8 cellular contexts compared by ENCODE assay signal in the genomic region with DNA sequence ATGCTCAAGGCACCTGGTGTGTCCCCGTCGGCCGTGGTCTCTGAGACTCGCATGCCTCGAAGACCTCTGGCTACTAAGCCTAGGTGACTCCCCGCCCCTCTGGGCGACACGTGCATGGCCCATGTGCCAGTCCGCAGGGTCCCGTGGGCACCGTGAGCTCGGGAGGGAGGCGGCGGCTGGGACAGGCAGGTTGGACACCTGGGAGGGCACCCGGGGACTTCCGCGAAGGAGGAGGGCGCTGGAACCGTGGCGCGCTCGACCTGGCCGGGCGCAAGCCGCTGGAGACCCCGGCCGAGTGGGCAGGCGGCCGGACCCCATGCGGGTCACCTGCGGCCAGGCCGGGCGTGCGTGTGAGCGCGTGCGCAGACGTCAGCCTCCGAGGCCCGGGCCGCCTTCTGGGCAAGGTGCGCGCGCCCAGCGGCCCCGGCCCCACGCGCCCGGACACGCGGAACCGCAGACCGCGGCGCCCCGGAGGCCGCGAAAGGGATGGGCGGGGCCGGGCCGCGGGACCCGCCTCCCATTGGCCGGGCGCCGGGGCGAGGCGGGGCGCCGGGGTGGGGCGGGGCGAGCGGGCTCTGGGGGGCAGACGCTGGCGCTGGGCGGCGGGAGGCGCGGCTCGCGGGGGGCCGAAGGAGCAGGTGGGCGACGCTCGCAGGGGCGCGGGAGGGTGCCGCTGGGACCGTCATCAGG. TPM values are rescaled to one million over a fixed set of nuclear protein-coding genes. Genes with fewer than 3 reads are reported as not detected.
A peak's percentile ranks its signal among the peaks of the same experiment; 100 is the strongest.
DNase-seq lines count a peak whose midpoint lies in the region; ATAC-seq and TF ChIP-seq lines count a peak whose summit lies in the region.

No MANE protein-coding gene starts in this region.

- POLR2A ChIA-PET in OCI-LY7 (lab: Charles Lee), result no interaction called here

- no peak overlapping the region for H3K27ac Mint-ChIP-seq in neural progenitor cell

- in situ Hi-C loops in ACHN (cut with HindIII; ENCODE audit: low pct_ligation_motif_present, low pct_unique_long_range_greater_than_20kb, low sequenced_read_pairs), result no loop called here

- H3K9me3 ChIP-seq in OCI-LY7 (ENCODE audit: low read length) (no peaks in the 10 kb centered on the region), gastroesophageal sphincter (no peaks in the 10 kb centered on the region), neural progenitor cell (ENCODE audit: low read depth) (no peaks in the 10 kb centered on the region), stomach smooth muscle (ENCODE audit: control insufficient read depth in 2 of 2, low read length in 2 of 2) (no peaks in the 10 kb centered on the region)

- intact Hi-C loops in OCI-LY7 (cut with micrococcal nuclease; ENCODE audit: unreplicated experiment), result no loop called here

- H3K9me3 Mint-ChIP-seq in neural progenitor cell, result no peaks in the 10 kb centered on the region

- H3K4me2 ChIP-seq in OCI-LY7 (ENCODE audit: low read length) (peak overlapping the region; percentile 97), neural progenitor cell (peak overlapping the region; percentile 96)

- H4K20me1 ChIP-seq in OCI-LY7 (ENCODE audit: insufficient read depth, low read length), result no peaks in the 10 kb centered on the region
- peaks cover 16% of the 10 kb centered on the region for H4K20me1 ChIP-seq in neural progenitor cell (ENCODE audit: low read depth)

- H3K27me3 Mint-ChIP-seq in neural progenitor cell (ENCODE audit: insufficient read depth, low read depth), result peaks cover 42% of the 10 kb centered on the region

- no peaks in the 10 kb centered on the region for H3K79me2 ChIP-seq in OCI-LY7 (ENCODE audit: insufficient read depth, low read depth, low read length)
- no peaks in the 10 kb centered on the region for H3K79me2 ChIP-seq in neural progenitor cell (ENCODE audit: low read depth)

- 9% methylated on average over 4 of the region's 89 CpGs; no CpG with 5 or more reads in 1 of the 2 donors for WGBS in gastroesophageal sphincter (ENCODE audit: low coverage in 1 of 2), 2 donors

- H3K4me3 ChIP-seq in OCI-LY7 (ENCODE audit: low read depth, low read length, poor library complexity, severe bottlenecking) (peak overlapping the region; percentile 69), gastroesophageal sphincter (peak overlapping the region; percentile 75 to 85), neural progenitor cell (peak overlapping the region; percentile 66), stomach smooth muscle (ENCODE audit: low read length in 2 of 2) (peak overlapping the region; percentile 82 to 85)

- TF ChIP-seq CTCF in OCI-LY7 (conservative IDR thresholded peaks at IDR 0.05; ENCODE audit: low read length) (no peak), gastroesophageal sphincter (IDR thresholded peaks at IDR 0.05) (peak in 1 of 4 experiments; percentile 14), neural progenitor cell (IDR thresholded peaks at IDR 0.05) (no peak)

- no TSS peak for BruUV-seq in OCI-LY7 (replicated peaks; lab: Mats Ljungman, UMichigan)

- no peak for TF ChIP-seq EP300 in gastroesophageal sphincter (IDR thresholded peaks at IDR 0.05)

- no peak overlapping the region for H3K27ac ChIP-seq in OCI-LY7 (ENCODE audit: low read depth, low read length, poor library complexity, severe bottlenecking)
- H3K27ac ChIP-seq in gastroesophageal sphincter, result peak overlapping the region; percentile 78 to 91 (median 89)
- H3K27ac ChIP-seq in neural progenitor cell, result no peak overlapping the region
- peak overlapping the region; percentile 73 for H3K27ac ChIP-seq in stomach smooth muscle (ENCODE audit: low read length)

- H3K27me3 ChIP-seq in gastroesophageal sphincter (peaks cover 10% of the 10 kb centered on the region), neural progenitor cell (peaks cover 65% of the 10 kb centered on the region), stomach smooth muscle (ENCODE audit: control insufficient read depth in 1 of 2, insufficient read depth in 2 of 2, low read length in 2 of 2) (no peaks in the 10 kb centered on the region)

- H3K9ac ChIP-seq in neural progenitor cell (no peak overlapping the region), stomach smooth muscle (ENCODE audit: low read length in 2 of 2) (peak overlapping the region; percentile 36 to 68)

- H3K9me2 ChIP-seq in OCI-LY7 (ENCODE audit: insufficient read depth, low read length), result no peaks in the 10 kb centered on the region

- peak; percentile 75 for ATAC-seq in GM19324 (IDR thresholded peaks at IDR 0.05; ENCODE audit: low FRiP score, unreplicated experiment)
- ATAC-seq in gastroesophageal sphincter, result peak; percentile 87
- no peak for ATAC-seq in HG03457 (IDR thresholded peaks at IDR 0.05; ENCODE audit: unreplicated experiment)

- H3K36me3 ChIP-seq in OCI-LY7 (ENCODE audit: insufficient read depth, low read length), result no peaks in the 10 kb centered on the region
- H3K36me3 ChIP-seq in gastroesophageal sphincter, result no peaks in the 10 kb centered on the region
- H3K36me3 ChIP-seq in neural progenitor cell, result no peaks in the 10 kb centered on the region
- no peaks in the 10 kb centered on the region for H3K36me3 ChIP-seq in stomach smooth muscle (ENCODE audit: control insufficient read depth in 2 of 2, insufficient read depth in 2 of 2, low read length in 2 of 2)

- peak; percentile 51 for DNase-seq in ACHN
- peak; percentile 73 for DNase-seq in OCI-LY7 (ENCODE audit: low spot score)
- peak; percentile 87 for DNase-seq in activated effector memory CD4-positive, alpha-beta T cell treated with anti-CD3 and anti-CD28 coated beads, Interleukin-2, amount 50 U/mL, for 16 hours
- peak; percentile 78 for DNase-seq in neural progenitor cell (ENCODE audit: low spot score)

- peaks cover 12% of the 10 kb centered on the region for H3K4me1 Mint-ChIP-seq in neural progenitor cell

- peaks cover 24% of the 10 kb centered on the region for H3F3A ChIP-seq in neural progenitor cell (ENCODE audit: low read depth)

- H2AFZ ChIP-seq in OCI-LY7 (ENCODE audit: low read length) (peak overlapping the region; percentile 69), neural progenitor cell (replicated peaks) (peak overlapping the region; percentile 96)

- CTCF ChIA-PET in OCI-LY7 (lab: Charles Lee; ENCODE audit: unreplicated experiment), result no interaction called here

- H3K4me3 Mint-ChIP-seq in neural progenitor cell, result peak overlapping the region; percentile 79

- no peaks in the 10 kb centered on the region for H3K36me3 Mint-ChIP-seq in neural progenitor cell

- peaks cover 24% of the 10 kb centered on the region for H3K4me1 ChIP-seq in OCI-LY7 (ENCODE audit: insufficient read depth, low read length, poor library complexity, severe bottlenecking)
- H3K4me1 ChIP-seq in gastroesophageal sphincter, result peaks cover 0 to 88% (median 13%) of the 10 kb centered on the region in 3 donors
- H3K4me1 ChIP-seq in neural progenitor cell, result peaks cover 9% of the 10 kb centered on the region
- peaks cover 51% of the 10 kb centered on the region for H3K4me1 ChIP-seq in stomach smooth muscle (ENCODE audit: control insufficient read depth, insufficient read depth, low read length)

- TF ChIP-seq POLR2A in gastroesophageal sphincter (IDR thresholded peaks at IDR 0.05), result peak in 1 of 2 donors; percentile 18

RNA-seq across cellular contexts. Expression of gene RASD2, which starts 0.6 kb away (rescaled TPM):
- total RNA-seq in OCI-LY7 (2014; rRNA removed; shearing (Covaris generic)), result 0.19 TPM in 1 of 2 replicates, not detected in the other
- total RNA-seq in OCI-LY7 (2022), result 0.11 TPM in 1 of 2 replicates, not detected in the other
- 10 to 100 TPM in 2 of 4 donors, 1 to 10 TPM in 2; 4.7 to 45.9 (median 16.0) TPM for total RNA-seq in gastroesophageal sphincter
- 0.04 and 0.19 TPM in 2 replicates for total RNA-seq in neural progenitor cell (ENCODE audit: low replicate concordance)

Comparison
In these comparisons a context has a peak if more than half of its experiments do, and no peak if none do; other contexts are left out.
1. H3K27ac ChIP-seq: peak in gastroesophageal sphincter (4 of 4) and stomach smooth muscle (single experiment); none in OCI-LY7 (single experiment) and neural progenitor cell (single experiment).
2. Peak in every context shown above with its lines, with median percentiles within 50 percentile points of each other: DNase-seq and H3K4me3 ChIP-seq.